9 cellular contexts compared by ENCODE assay signal in the genomic region with DNA sequence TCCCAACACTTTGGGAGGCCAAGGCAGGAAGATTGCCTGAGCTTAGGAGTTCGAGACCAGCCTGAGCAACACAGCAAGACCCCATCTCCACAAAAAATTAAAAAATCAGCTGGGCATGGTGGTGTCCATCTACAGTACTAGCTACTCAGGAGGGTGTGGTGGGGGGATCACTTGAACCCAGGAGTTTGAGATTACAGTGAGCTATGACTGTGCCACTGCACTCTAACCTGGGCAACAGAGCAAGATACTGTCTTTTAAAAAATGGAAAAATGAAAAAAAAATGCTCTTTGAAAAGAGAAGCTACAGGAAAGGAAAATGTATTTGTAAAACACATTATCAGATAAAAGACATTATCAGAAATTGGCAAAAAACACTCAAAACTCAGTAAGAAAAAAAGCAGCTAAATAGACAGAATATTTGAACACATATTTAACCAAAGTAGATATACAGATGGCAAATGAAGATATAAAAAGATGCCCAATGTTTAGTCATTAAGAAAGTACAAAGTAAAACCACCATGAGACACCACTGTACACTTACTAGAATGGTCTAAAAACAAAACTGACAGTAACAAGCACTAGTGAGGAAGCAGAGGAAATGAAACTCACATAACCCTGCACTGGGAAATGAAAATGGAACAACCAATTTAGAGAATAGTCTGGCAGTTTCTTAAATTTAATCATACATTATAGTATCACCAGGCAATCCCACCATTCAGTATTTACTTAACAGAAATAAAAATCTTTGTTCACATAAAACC. TPM values are rescaled to one million over a fixed set of nuclear protein-coding genes. Genes with fewer than 3 reads are reported as not detected.
DNase-seq lines count a peak whose midpoint lies in the region; ATAC-seq, FAIRE-seq and TF ChIP-seq lines count a peak whose summit lies in the region.
"Had no signal": no experiment of that assay in that cellular context is flagged by ENCODE, and none has a peak within 500 bp of the region (broad histone marks: within the 10 kb centered on the region; RNA-seq: fewer than 3 reads in every experiment).

No MANE protein-coding gene starts in this region.

- DNase-seq in GM12892 (ENCODE audit: insufficient read length) (no peak), NCI-H1436 treated with DMSO at 0.1 percent for 48 hours (lab: John Stamatoyannopoulos, UW) (no peak), cerebellar nuclear complex (lab: John Stamatoyannopoulos, UW) (no peak)
- no peak for DNase-seq in activated naive CD8-positive, alpha-beta T cell treated with anti-CD3 and anti-CD28 coated beads for 36 hours
- DNase-seq in stimulated activated CD8-positive, alpha-beta memory T cell treated with anti-CD3 and anti-CD28 coated beads, Interleukin-4, amount 100 ng/mL, for 48 hours, result no peak
- DNase-seq in effector CD8-positive, alpha-beta T cell (lab: John Stamatoyannopoulos, UW), result no peak
- DNase-seq: NCI-H82 had no signal

- H3K4me1 Mint-ChIP-seq in activated naive CD8-positive, alpha-beta T cell treated with anti-CD3 and anti-CD28 coated beads for 36 hours, result peaks cover 73% of the 10 kb centered on the region

- no peak for TF ChIP-seq POLR2A in GM12892 (IDR thresholded peaks at IDR 0.05; ENCODE audit: low read depth, low read length)

- ATAC-seq in GM19467 (IDR thresholded peaks at IDR 0.05; ENCODE audit: unreplicated experiment) (peak; percentile 99), HG03159 (IDR thresholded peaks at IDR 0.05; ENCODE audit: unreplicated experiment) (peak; percentile 99)

- peaks cover 8% of the 10 kb centered on the region for H3K9me3 Mint-ChIP-seq in activated naive CD8-positive, alpha-beta T cell treated with anti-CD3 and anti-CD28 coated beads for 36 hours

- H3K36me3 Mint-ChIP-seq in activated naive CD8-positive, alpha-beta T cell treated with anti-CD3 and anti-CD28 coated beads for 36 hours, result peaks cover 56% of the 10 kb centered on the region

- peak overlapping the region; percentile 95 for H3K27ac Mint-ChIP-seq in activated naive CD8-positive, alpha-beta T cell treated with anti-CD3 and anti-CD28 coated beads for 36 hours

- no peaks in the 10 kb centered on the region for H3K27me3 Mint-ChIP-seq in activated naive CD8-positive, alpha-beta T cell treated with anti-CD3 and anti-CD28 coated beads for 36 hours

- peak; percentile 91 for FAIRE-seq in GM12892 (lab: Jason Lieb, UNC)

- H3K4me3 Mint-ChIP-seq in activated naive CD8-positive, alpha-beta T cell treated with anti-CD3 and anti-CD28 coated beads for 36 hours, result peak overlapping the region; percentile 29

RNA-seq across cellular contexts. Expression of gene NRBF2, which starts 40.5 kb away (rescaled TPM):
- polyA plus RNA-seq in GM12892 (2012; ENCODE audit: missing spikeins), result 31.8 TPM
- total RNA-seq in activated naive CD8-positive, alpha-beta T cell treated with anti-CD3 and anti-CD28 coated beads for 36 hours, result 10 to 100 TPM; 27.6 to 27.8 TPM
